ENCODE assay signal across 1 cellular context in genomic region chr10:49141541-49142332, GRCh38.
TF ChIP-seq lines count a peak whose summit lies in the region.

No MANE protein-coding gene starts in this region.

TF ChIP-seq in GM23338, 12 proteins besides CTCF, POLR2A, EP300 and RAD21:
- TF ChIP-seq ZNF462 (CRISPR knock-in tag; IDR thresholded peaks at IDR 0.05) (no peak), CREB1 (CRISPR knock-in tag; IDR thresholded peaks at IDR 0.05; ENCODE audit: low read depth) (no peak), EZH2 (IDR thresholded peaks at IDR 0.05; ENCODE audit: low read depth, unreplicated experiment) (no peak), ETS1 (IDR thresholded peaks at IDR 0.05) (no peak), STAT1 (IDR thresholded peaks at IDR 0.05; ENCODE audit: unreplicated experiment) (no peak)
